Comparison of ENCODE assay signal across 11 cellular contexts in genomic region chr16:31877876-31878642, GRCh38. TPM values are rescaled to one million over a fixed set of nuclear protein-coding genes. Genes with fewer than 3 reads are reported as not detected.
A peak's percentile ranks its signal among the peaks of the same experiment; 100 is the strongest.
DNase-seq lines count a peak whose midpoint lies in the region; ATAC-seq and TF ChIP-seq lines count a peak whose summit lies in the region.
"Had no signal": no experiment of that assay in that cellular context is flagged by ENCODE, and none has a peak within 500 bp of the region (broad histone marks: within the 10 kb centered on the region; RNA-seq: fewer than 3 reads in every experiment).

No MANE protein-coding gene starts in this region.

- H3K9me3 ChIP-seq in right atrium auricular region (no peaks in the 10 kb centered on the region), mesenchymal stem cell (ENCODE audit: control insufficient read depth, low read length) (peaks cover 31% of the 10 kb centered on the region), tibial nerve (no peaks in the 10 kb centered on the region)

- H3K4me3 ChIP-seq in right atrium auricular region (no peak overlapping the region), mesenchymal stem cell (ENCODE audit: insufficient read depth in 1 of 2, low read depth in 1 of 2, low read length in 2 of 2) (peak overlapping the region in 1 of 2 experiments; percentile 9), tibial nerve (no peak overlapping the region)

- peak overlapping the region in 1 of 2 experiments; percentile 67 for H2BK12ac ChIP-seq in mesenchymal stem cell (ENCODE audit: low read length in 2 of 2)

- peak overlapping the region; percentile 86 for H3K9ac ChIP-seq in mesenchymal stem cell (ENCODE audit: low read length)

- H2AK5ac ChIP-seq in mesenchymal stem cell (ENCODE audit: low read length, severe bottlenecking): peak overlapping the region; percentile 63

- H3K4me1 Mint-ChIP-seq in activated naive CD4-positive, alpha-beta T cell treated with anti-CD3 and anti-CD28 coated beads, Interleukin-2, amount 50 U/mL, for 24 hours: peaks cover 79% of the 10 kb centered on the region

- no peak overlapping the region for H3K14ac ChIP-seq in mesenchymal stem cell (ENCODE audit: low read length in 2 of 2)

- H3K4ac ChIP-seq in mesenchymal stem cell (ENCODE audit: low read depth in 1 of 2, low read length in 2 of 2): no peak overlapping the region

- H2AFZ ChIP-seq in mesenchymal stem cell (ENCODE audit: low read depth, low read length): no peak overlapping the region

- peak overlapping the region; percentile 97 for H3K4me3 Mint-ChIP-seq in activated naive CD4-positive, alpha-beta T cell treated with anti-CD3 and anti-CD28 coated beads, Interleukin-2, amount 50 U/mL, for 24 hours

- no peak for TF ChIP-seq POLR2A in tibial nerve (IDR thresholded peaks at IDR 0.05)

- H2BK5ac ChIP-seq in mesenchymal stem cell (ENCODE audit: low read depth, low read length, poor library complexity, severe bottlenecking): no peak overlapping the region

- H3K36me3 ChIP-seq in right atrium auricular region (no peaks in the 10 kb centered on the region), mesenchymal stem cell (ENCODE audit: control insufficient read depth in 1 of 2, insufficient read depth in 2 of 2, low read depth in 1 of 2, low read length in 2 of 2) (peaks cover 19 to 41% of the 10 kb centered on the region in 2 experiments), tibial nerve (peaks cover 0 to 6% (median 0%) of the 10 kb centered on the region in 3 donors)

- no peak overlapping the region for H3K4me2 ChIP-seq in mesenchymal stem cell (ENCODE audit: low read length, poor library complexity, severe bottlenecking)

- 95% methylated on average over 9 of the region's 9 CpGs for WGBS in mesenchymal stem cell
- WGBS in tibial nerve, 2 donors: 74 to 78% methylated on average over 9 of the region's 9 CpGs

- H3K23ac ChIP-seq in mesenchymal stem cell (ENCODE audit: low read length in 2 of 2): no peak overlapping the region

- H3K27ac Mint-ChIP-seq in activated naive CD4-positive, alpha-beta T cell treated with anti-CD3 and anti-CD28 coated beads, Interleukin-2, amount 50 U/mL, for 24 hours: peak overlapping the region; percentile 99

- TF ChIP-seq CTCF in right atrium auricular region (IDR thresholded peaks at IDR 0.05): no peak
- no peak for TF ChIP-seq CTCF in tibial nerve (IDR thresholded peaks at IDR 0.05)

- H3K27me3 ChIP-seq in right atrium auricular region (no peaks in the 10 kb centered on the region), mesenchymal stem cell (ENCODE audit: control insufficient read depth in 1 of 2, insufficient read depth in 1 of 2, low read length in 2 of 2) (no peaks in the 10 kb centered on the region), tibial nerve (no peaks in the 10 kb centered on the region)

- H3K27ac ChIP-seq in right atrium auricular region: peak overlapping the region; percentile 30 to 48
- peak overlapping the region; percentile 46 for H3K27ac ChIP-seq in mesenchymal stem cell (ENCODE audit: low read length, poor library complexity, severe bottlenecking)
- peak overlapping the region in 3 of 4 donors; percentile 52 to 97 (median 93) for H3K27ac ChIP-seq in tibial nerve

- H2BK120ac ChIP-seq in mesenchymal stem cell (ENCODE audit: low read depth, low read length): no peak overlapping the region

- no peak overlapping the region for H4K91ac ChIP-seq in mesenchymal stem cell (ENCODE audit: low read length)

- peak overlapping the region; percentile 29 for H4K8ac ChIP-seq in mesenchymal stem cell (ENCODE audit: low read length)

- ATAC-seq in Right ventricle myocardium superior (ENCODE audit: poor library complexity) (no peak), GM19324 (IDR thresholded peaks at IDR 0.05; ENCODE audit: low FRiP score, unreplicated experiment) (no peak), GM21515 (IDR thresholded peaks at IDR 0.05; ENCODE audit: unreplicated experiment) (no peak), GM21390 (IDR thresholded peaks at IDR 0.05; ENCODE audit: unreplicated experiment) (no peak)

- TF ChIP-seq EP300 in tibial nerve (IDR thresholded peaks at IDR 0.05): no peak

- H2BK15ac ChIP-seq in mesenchymal stem cell (ENCODE audit: low read depth, poor library complexity, severe bottlenecking): peak overlapping the region; percentile 77

- no peak overlapping the region for H3K18ac ChIP-seq in mesenchymal stem cell (ENCODE audit: low read depth in 1 of 2, low read length in 2 of 2)

- H3K36me3 Mint-ChIP-seq in activated naive CD4-positive, alpha-beta T cell treated with anti-CD3 and anti-CD28 coated beads, Interleukin-2, amount 50 U/mL, for 24 hours: peaks cover 61% of the 10 kb centered on the region

- no peaks in the 10 kb centered on the region for H3K9me3 Mint-ChIP-seq in activated naive CD4-positive, alpha-beta T cell treated with anti-CD3 and anti-CD28 coated beads, Interleukin-2, amount 50 U/mL, for 24 hours

- intact Hi-C loops in Right ventricle myocardium superior (cut with DNase I): loop anchor here (10.0 kb wide), 1 partner anchor 163 kb away; a partner anchor contains a TSS

- DNase-seq in right atrium auricular region (ENCODE audit: low spot score): no peak
- DNase-seq in Right ventricle myocardium superior: no peak
- no peak for DNase-seq in mesenchymal stem cell
- DNase-seq in tibial nerve (ENCODE audit: low spot score in 2 of 2): no peak
- DNase-seq: C1 segment of cervical spinal cord, NCI-H187 treated with DMSO at 0.1 percent for 48 hours, SHP77 had no signal

- H3K4me1 ChIP-seq in right atrium auricular region (peaks cover 0 to 61% of the 10 kb centered on the region in 2 donors), mesenchymal stem cell (ENCODE audit: control insufficient read depth, insufficient read depth, low read depth, low read length) (peaks cover 16% of the 10 kb centered on the region), tibial nerve (peaks cover 0 to 78% (median 38%) of the 10 kb centered on the region in 4 donors)

- H3K79me1 ChIP-seq in mesenchymal stem cell (replicated peaks; ENCODE audit: low read length, poor library complexity, severe bottlenecking): peaks cover 9% of the 10 kb centered on the region

- no peaks in the 10 kb centered on the region for H3K27me3 Mint-ChIP-seq in activated naive CD4-positive, alpha-beta T cell treated with anti-CD3 and anti-CD28 coated beads, Interleukin-2, amount 50 U/mL, for 24 hours

RNA-seq across cellular contexts. Expression of gene ZNF267, which starts 4.5 kb away (rescaled TPM):
- total RNA-seq in right atrium auricular region (1 to 10 TPM; 4.5 to 5.5 TPM), Right ventricle myocardium superior (4.4 TPM), tibial nerve (10 to 100 TPM in 2 of 4 donors, 1 to 10 TPM in 2; 8.1 to 13.8 (median 10.5) TPM)
- polyA plus RNA-seq in mesenchymal stem cell (2013, experiment 1 of 2): 5.0 TPM
- 5.2 TPM for polyA plus RNA-seq in mesenchymal stem cell (2013, experiment 2 of 2)

Comparison
In these comparisons a context has a peak if more than half of its experiments do, and no peak if none do; other contexts are left out.
1. H3K27ac ChIP-seq: peak in every context shown above with its lines; median percentile 93 in tibial nerve; 46 in mesenchymal stem cell; 39 in right atrium auricular region.